ENCODE assay signal across 13 cellular contexts in the genomic region with DNA sequence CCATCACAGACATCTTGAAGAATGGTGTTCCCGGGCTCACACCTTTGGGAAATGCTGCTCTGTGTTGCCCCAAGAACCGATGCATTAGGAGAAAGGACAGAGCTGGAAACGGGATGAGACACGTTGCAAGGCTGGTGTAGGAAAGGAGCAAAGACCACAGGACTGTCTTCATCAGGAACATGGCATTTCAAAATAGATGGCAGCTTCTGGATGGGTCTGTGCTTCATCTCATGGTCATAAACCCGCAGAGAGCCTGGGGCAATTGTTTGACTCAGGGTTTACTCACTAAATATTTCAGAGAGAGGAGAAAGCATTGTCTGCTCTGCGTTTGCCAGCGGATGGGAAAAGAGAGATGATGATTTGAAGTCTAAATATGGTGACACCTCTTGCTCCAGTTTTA.
DNase-seq lines count a peak whose midpoint lies in the region; ATAC-seq and TF ChIP-seq lines count a peak whose summit lies in the region.
"Had no signal": no experiment of that assay in that cellular context is flagged by ENCODE, and none has a peak within 500 bp of the region (broad histone marks: within the 10 kb centered on the region; RNA-seq: fewer than 3 reads in every experiment).

No MANE protein-coding gene starts in this region.

- DNase-seq in AG08396 (ENCODE audit: low spot score) (peak; percentile 59), HPDE6-E6E7 (ENCODE audit: extremely low spot score) (peak; percentile 26), adipocyte (ENCODE audit: low read depth) (peak; percentile 88), cortex of kidney (lab: John Stamatoyannopoulos, UW) (no peak), SKM-1 (lab: John Stamatoyannopoulos, UW; ENCODE audit: unreplicated experiment) (no peak), NCI-H1436 treated with DMSO at 0.1 percent for 48 hours (lab: John Stamatoyannopoulos, UW) (no peak)
- DNase-seq: activated T-cell treated with anti-CD3 and anti-CD28 coated beads, Interleukin-2, amount 50 U/mL, for 72 hours; NCI-H2227 treated with DMSO at 0.1 percent for 48 hours; testis had no signal

- no peak for TF ChIP-seq POLR2A in gastroesophageal sphincter (IDR thresholded peaks at IDR 0.05)

- no peaks in the 10 kb centered on the region for H3K9me3 ChIP-seq in adipocyte (ENCODE audit: control insufficient read depth, low read length)
- H3K9me3 ChIP-seq in gastroesophageal sphincter: no peaks in the 10 kb centered on the region
- H3K9me3 ChIP-seq: Peyer's patch, testis had no signal

- no peak for ATAC-seq in gastroesophageal sphincter
- no peak for ATAC-seq in HG03378 (IDR thresholded peaks at IDR 0.05; ENCODE audit: unreplicated experiment)
- ATAC-seq: activated T-cell treated with anti-CD3 and anti-CD28 coated beads, Interleukin-2, amount 50 U/mL, for 72 hours; GM12878 had no signal

- H3K27me3 ChIP-seq in adipocyte (replicated peaks; ENCODE audit: control insufficient read depth, insufficient read depth, low read length): no peaks in the 10 kb centered on the region
- no peaks in the 10 kb centered on the region for H3K27me3 ChIP-seq in gastroesophageal sphincter
- H3K27me3 ChIP-seq: Peyer's patch, testis had no signal

- H3K4me3 ChIP-seq in adipocyte (ENCODE audit: low read length): no peak overlapping the region
- H3K4me3 ChIP-seq in gastroesophageal sphincter: no peak overlapping the region
- H3K4me3 ChIP-seq: GM12878, Peyer's patch, testis had no signal

- peaks cover 11% of the 10 kb centered on the region for H3K36me3 ChIP-seq in adipocyte (ENCODE audit: control insufficient read depth, insufficient read depth, low read length, severe bottlenecking)
- H3K36me3 ChIP-seq in gastroesophageal sphincter: peaks cover 0 to 7% of the 10 kb centered on the region in 2 donors
- H3K36me3 ChIP-seq: Peyer's patch had no signal

- peaks cover 14% of the 10 kb centered on the region for H3K4me1 ChIP-seq in adipocyte (ENCODE audit: control insufficient read depth, insufficient read depth, low read length)
- H3K4me1 ChIP-seq in gastroesophageal sphincter: peaks cover 0 to 43% (median 0%) of the 10 kb centered on the region in 3 donors
- H3K4me1 ChIP-seq: Peyer's patch, testis had no signal

- H3K27ac ChIP-seq in gastroesophageal sphincter: peak overlapping the region in 3 of 4 donors; percentile 60 to 72 (median 64)
- H3K27ac ChIP-seq: testis had no signal

- WGBS in gastroesophageal sphincter (ENCODE audit: low coverage in 1 of 2), 2 donors: 35 to 68% methylated on average over 4 to 5 of the region's 7 CpGs

- no peak for TF ChIP-seq CTCF in gastroesophageal sphincter (IDR thresholded peaks at IDR 0.05)

- no peak for TF ChIP-seq EP300 in gastroesophageal sphincter (IDR thresholded peaks at IDR 0.05)

- H3K9ac ChIP-seq in adipocyte (ENCODE audit: low read length): no peak overlapping the region

Comparison
In these comparisons a context has a peak if more than half of its experiments do, and no peak if none do; other contexts are left out.
1. DNase-seq: peak in AG08396 (single experiment), HPDE6-E6E7 (single experiment) and adipocyte (single experiment); none in cortex of kidney (single experiment), SKM-1 (single experiment) and NCI-H1436 treated with DMSO at 0.1 percent for 48 hours (single experiment).